Comparison of ENCODE assay signal across 8 cellular contexts in genomic region chr11:66467756-66468155, GRCh38. TPM values are rescaled to one million over a fixed set of nuclear protein-coding genes. Genes with fewer than 3 reads are reported as not detected.
DNase-seq lines count a peak whose midpoint lies in the region; ATAC-seq, FAIRE-seq and TF ChIP-seq lines count a peak whose summit lies in the region.

No MANE protein-coding gene starts in this region.

- H3K36me3 Mint-ChIP-seq in memory B cell: no peaks in the 10 kb centered on the region

- DNase-seq in NCI-H510A (lab: John Stamatoyannopoulos, UW) (peak; percentile 47), NCI-H510A treated with DMSO at 0.1 percent for 48 hours (lab: John Stamatoyannopoulos, UW) (no peak), NCI-H2196 treated with DMSO at 0.1 percent for 48 hours (lab: John Stamatoyannopoulos, UW; ENCODE audit: unreplicated experiment) (peak; percentile 64), K562 (ENCODE audit: extremely low read depth in 1 of 4, low spot score in 3 of 4) (no peak), memory B cell (ENCODE audit: low spot score in 2 of 2) (no peak), uterus (peak in 1 of 2 donors; percentile 44)

- H2AFZ ChIP-seq in K562 (ENCODE audit: low read depth, low read length): peak overlapping the region; percentile 74

- H3K79me2 ChIP-seq in K562 (ENCODE audit: control insufficient read depth, insufficient read depth, low read length): no peaks in the 10 kb centered on the region

- H3K9me1 ChIP-seq in K562 (ENCODE audit: control insufficient read depth, insufficient read depth, low read length): no peaks in the 10 kb centered on the region

- no peak for FAIRE-seq in K562 (lab: Jason Lieb, UNC)

- peak overlapping the region; percentile 85 for H3K4me3 Mint-ChIP-seq in memory B cell

- no peak for TF ChIP-seq RAD21 in K562 (CRISPR knock-in tag; conservative IDR thresholded peaks at IDR 0.05 in 1 of 2, IDR thresholded peaks at IDR 0.05 in 1 of 2)

- no peaks in the 10 kb centered on the region for H3K9me3 Mint-ChIP-seq in memory B cell

- H3K27ac ChIP-seq in K562 (ENCODE audit: extremely low read depth, low read depth, low read length) (no peak overlapping the region), uterus (peak overlapping the region in 1 of 2 donors; percentile 85)

- peak overlapping the region in 1 of 2 experiments; percentile 83; a peak in 1 of 4 replicates for H3K9ac ChIP-seq in K562 (ENCODE audit: insufficient read depth in 1 of 2, low read depth in 2 of 2, low read length in 2 of 2)

- CTCF ChIA-PET in K562 (lab: Yijun Ruan, JAX; ENCODE audit: low intra/inter-chr PET ratio): no interaction called here

- TF ChIP-seq CTCF in K562 (IDR thresholded peaks at IDR 0.05 in 2 of 3, conservative IDR thresholded peaks at IDR 0.05 in 1 of 3; ENCODE audit: insufficient read depth in 2 of 3, low read depth in 1 of 3, low read length in 3 of 3) (no peak), uterus (IDR thresholded peaks at IDR 0.05) (no peak)

- H3K4me3 ChIP-seq in K562: peak overlapping the region; percentile 56; the same call in 1 of the 2 replicates
- H3K4me3 ChIP-seq in uterus: peak overlapping the region; percentile 72 to 75

- TF ChIP-seq EP300 in K562 (IDR thresholded peaks at IDR 0.05; ENCODE audit: low read length): no peak

- WGBS in K562 (ENCODE audit: insufficient coverage, low coverage, missing lambda C conversion rate): 54% methylated on average over 6 of the region's 6 CpGs

- in situ Hi-C loops in K562 (cut with MboI): no loop called here

- peak overlapping the region; percentile 80 for H3K27ac Mint-ChIP-seq in memory B cell

- TF ChIP-seq POLR2A in K562 (conservative IDR thresholded peaks at IDR 0.05): no peak
- TF ChIP-seq POLR2A in uterus (IDR thresholded peaks at IDR 0.05): no peak

- POLR2A ChIA-PET in K562 (lab: Yijun Ruan, JAX): interaction anchor here (0.7 to 2.6 kb wide), 4 partner anchors 12 to 850 kb away, joined by 3 to 18 read pairs (median 8); partner anchors contain the start of gene DPP3

- intact Hi-C loops in K562 (cut with micrococcal nuclease): no loop called here
- intact Hi-C loops in uterus (cut with DNase I; ENCODE audit: low total_unique reads): no loop called here

- ATAC-seq in K562 (no peak), memory B cell (ENCODE audit: low read depth) (no peak), GM19324 (IDR thresholded peaks at IDR 0.05; ENCODE audit: low FRiP score, unreplicated experiment) (no peak), GM18511 (IDR thresholded peaks at IDR 0.05; ENCODE audit: unreplicated experiment) (no peak)

- peak overlapping the region; percentile 69; the same call in 1 of the 2 replicates for H3K4me2 ChIP-seq in K562 (ENCODE audit: insufficient read depth, low read length)

- H3K9me3 ChIP-seq in K562 (replicated peaks; ENCODE audit: control insufficient read depth, insufficient read depth, low read depth, low read length) (no peaks in the 10 kb centered on the region), uterus (no peaks in the 10 kb centered on the region)

- TSS peak; percentile 75 for BruUV-seq in K562 (replicated peaks; lab: Mats Ljungman, UMichigan)

- peaks cover 6% of the 10 kb centered on the region; the same call in 1 of the 2 replicates for H4K20me1 ChIP-seq in K562 (replicated peaks; ENCODE audit: control insufficient read depth, insufficient read depth, low read length)

- H3K4me1 Mint-ChIP-seq in memory B cell: peaks cover 22% of the 10 kb centered on the region

- no peaks in the 10 kb centered on the region for H3K27me3 Mint-ChIP-seq in memory B cell

- peaks cover 3% of the 10 kb centered on the region; the same call in 1 of the 3 replicates for H3K36me3 ChIP-seq in K562 (ENCODE audit: control insufficient read depth, insufficient read depth, low read length)
- H3K36me3 ChIP-seq in uterus: no peaks in the 10 kb centered on the region

- no peaks in the 10 kb centered on the region for H3K27me3 ChIP-seq in K562 (ENCODE audit: control insufficient read depth in 2 of 2, insufficient read depth in 2 of 2, low read length in 2 of 2)
- no peaks in the 10 kb centered on the region for H3K27me3 ChIP-seq in uterus

- H3K4me1 ChIP-seq in K562 (replicated peaks in 1 of 2; ENCODE audit: control insufficient read depth in 2 of 2, insufficient read depth in 2 of 2, low read length in 2 of 2) (peaks cover 0 to 24% of the 10 kb centered on the region in 2 experiments; a peak in 3 of 5 replicates), uterus (peaks cover 0 to 6% of the 10 kb centered on the region in 2 donors)

RNA-seq across cellular contexts. Expression of gene PELI3, which starts 1.1 kb away (rescaled TPM):
- total RNA-seq in K562 (2011; cell fraction: chromatin; rRNA removed; ENCODE audit: low replicate concordance): 7.3 and 22.6 TPM in 2 replicates
- 11.1 and 15.2 TPM in 2 replicates for total RNA-seq in K562 (2011; cell fraction: nucleolus; rRNA removed)
- total RNA-seq in K562 (2011; cell fraction: nucleoplasm; rRNA removed): 8.5 and 9.1 TPM in 2 replicates
- total RNA-seq in K562 (2014; rRNA removed): 3.3 and 5.0 TPM in 2 replicates
- 1.3 and 1.9 TPM in 2 replicates for total RNA-seq in K562 (2014; rRNA removed; fragmentation: Illumina TruSeq; extraction: Trizol)
- 3.2 and 3.4 TPM in 2 replicates for total RNA-seq in K562 (2015; rRNA removed; fragmentation: Illumina TruSeq; extraction: Trizol)
- total RNA-seq in K562 (2021): 4.0 and 4.2 TPM in 2 replicates
- polyA plus RNA-seq in K562 (2011; rRNA removed): 1.4 and 1.6 TPM in 2 replicates
- 1.6 and 3.4 TPM in 2 replicates for polyA plus RNA-seq in K562 (2011; cell fraction: cytosol; rRNA removed)
- 2.8 and 5.6 TPM in 2 replicates for polyA plus RNA-seq in K562 (2011; cell fraction: nucleus; rRNA removed)
- 2.7 and 4.4 TPM in 2 replicates for polyA plus RNA-seq in K562 (2012)
- 1.9 and 3.3 TPM in 2 replicates for polyA plus RNA-seq in K562 (2014; fragmentation: Illumina TruSeq; extraction: Trizol)
- polyA plus RNA-seq in K562 (2014; fragmentation: Nextera tagmentation; extraction: Ambion mirVana): under 1 TPM; 0.17 to 0.46 TPM
- polyA plus RNA-seq in K562 (2014; rRNA removed): 2.4 and 2.6 TPM in 2 replicates
- polyA minus RNA-seq in K562 (2011; rRNA and poly(A)+ RNA removed): 2.6 and 4.2 TPM in 2 replicates
- 1.3 and 4.4 TPM in 2 replicates for polyA minus RNA-seq in K562 (2011; cell fraction: cytosol; rRNA and poly(A)+ RNA removed)
- polyA minus RNA-seq in K562 (2011; cell fraction: nucleus; rRNA and poly(A)+ RNA removed): 6.1 and 6.7 TPM in 2 replicates
- total RNA-seq in uterus: 10 to 100 TPM; 13.8 to 35.0 (median 24.0) TPM

RNA-seq across cellular contexts. Expression of gene DPP3, which starts 12.5 kb away (rescaled TPM):
- total RNA-seq in K562 (2011; cell fraction: chromatin; rRNA removed; ENCODE audit: low replicate concordance): 31.7 and 93.6 TPM in 2 replicates
- 79.4 and 87.0 TPM in 2 replicates for total RNA-seq in K562 (2011; cell fraction: nucleolus; rRNA removed)
- 33.9 and 47.9 TPM in 2 replicates for total RNA-seq in K562 (2011; cell fraction: nucleoplasm; rRNA removed)
- total RNA-seq in K562 (2014; rRNA removed) (69.2 and 115 TPM in 2 replicates), K562 (2014; rRNA removed; fragmentation: Illumina TruSeq; extraction: Trizol) (24.2 and 35.1 TPM in 2 replicates), K562 (2015; rRNA removed; fragmentation: Illumina TruSeq; extraction: Trizol) (45.0 and 50.2 TPM in 2 replicates), K562 (2021) (59.4 and 66.3 TPM in 2 replicates), uterus (10 to 100 TPM in 2 of 4 donors, 1 to 10 TPM in 2; 2.1 to 14.1 (median 8.7) TPM)
- polyA plus RNA-seq in K562 (2011; rRNA removed) (33.0 and 47.6 TPM in 2 replicates), K562 (2014; fragmentation: Illumina TruSeq; extraction: Trizol) (45.0 and 61.6 TPM in 2 replicates), K562 (2014; fragmentation: Nextera tagmentation; extraction: Ambion mirVana) (1 to 10 TPM; 3.7 to 6.2 TPM), K562 (2014; rRNA removed) (43.3 and 56.3 TPM in 2 replicates)
- polyA plus RNA-seq in K562 (2011; cell fraction: cytosol; rRNA removed): 35.9 and 62.9 TPM in 2 replicates
- 77.2 and 136 TPM in 2 replicates for polyA plus RNA-seq in K562 (2011; cell fraction: nucleus; rRNA removed)
- 51.4 and 57.3 TPM in 2 replicates for polyA plus RNA-seq in K562 (2012)
- 42.3 and 51.5 TPM in 2 replicates for polyA minus RNA-seq in K562 (2011; rRNA and poly(A)+ RNA removed)
- polyA minus RNA-seq in K562 (2011; cell fraction: cytosol; rRNA and poly(A)+ RNA removed): 58.5 and 65.1 TPM in 2 replicates
- 42.8 and 46.9 TPM in 2 replicates for polyA minus RNA-seq in K562 (2011; cell fraction: nucleus; rRNA and poly(A)+ RNA removed)

RNA-seq across cellular contexts. Expression of gene MRPL11, which starts 29.1 kb away (rescaled TPM):
- total RNA-seq in K562 (2011; cell fraction: chromatin; rRNA removed; ENCODE audit: low replicate concordance): 9.4 and 12.2 TPM in 2 replicates
- 16.2 and 19.7 TPM in 2 replicates for total RNA-seq in K562 (2011; cell fraction: nucleolus; rRNA removed)
- 14.8 and 21.9 TPM in 2 replicates for total RNA-seq in K562 (2011; cell fraction: nucleoplasm; rRNA removed)
- total RNA-seq in K562 (2014; rRNA removed): 135 and 148 TPM in 2 replicates
- total RNA-seq in K562 (2014; rRNA removed; fragmentation: Illumina TruSeq; extraction: Trizol): 75.0 and 81.4 TPM in 2 replicates
- total RNA-seq in K562 (2015; rRNA removed; fragmentation: Illumina TruSeq; extraction: Trizol): 88.3 and 91.2 TPM in 2 replicates
- 133 and 148 TPM in 2 replicates for total RNA-seq in K562 (2021)
- 97.6 and 100 TPM in 2 replicates for polyA plus RNA-seq in K562 (2011; rRNA removed)
- 83.4 and 86.1 TPM in 2 replicates for polyA plus RNA-seq in K562 (2011; cell fraction: cytosol; rRNA removed)
- 50.6 and 52.0 TPM in 2 replicates for polyA plus RNA-seq in K562 (2011; cell fraction: nucleus; rRNA removed)
- polyA plus RNA-seq in K562 (2012): 95.1 and 124 TPM in 2 replicates
- 91.9 and 103 TPM in 2 replicates for polyA plus RNA-seq in K562 (2014; fragmentation: Illumina TruSeq; extraction: Trizol)
- polyA plus RNA-seq in K562 (2014; fragmentation: Nextera tagmentation; extraction: Ambion mirVana): 10 to 100 TPM; 33.0 to 43.5 TPM
- polyA plus RNA-seq in K562 (2014; rRNA removed): 173 and 208 TPM in 2 replicates
- 34.7 and 39.4 TPM in 2 replicates for polyA minus RNA-seq in K562 (2011; rRNA and poly(A)+ RNA removed)
- polyA minus RNA-seq in K562 (2011; cell fraction: cytosol; rRNA and poly(A)+ RNA removed): 22.9 and 23.3 TPM in 2 replicates
- polyA minus RNA-seq in K562 (2011; cell fraction: nucleus; rRNA and poly(A)+ RNA removed): 3.2 and 6.6 TPM in 2 replicates
- 10 to 100 TPM; 28.7 to 57.9 (median 33.4) TPM for total RNA-seq in uterus

RNA-seq across cellular contexts. Expression of gene BBS1, which starts 42.7 kb away (rescaled TPM):
- total RNA-seq in K562 (2011; cell fraction: chromatin; rRNA removed; ENCODE audit: low replicate concordance): 86.7 and 157 TPM in 2 replicates
- 79.0 and 82.0 TPM in 2 replicates for total RNA-seq in K562 (2011; cell fraction: nucleolus; rRNA removed)
- total RNA-seq in K562 (2011; cell fraction: nucleoplasm; rRNA removed): 71.9 and 81.3 TPM in 2 replicates
- 12.0 and 14.6 TPM in 2 replicates for total RNA-seq in K562 (2014; rRNA removed)
- total RNA-seq in K562 (2014; rRNA removed; fragmentation: Illumina TruSeq; extraction: Trizol): 8.3 and 9.0 TPM in 2 replicates
- 9.6 and 10.9 TPM in 2 replicates for total RNA-seq in K562 (2015; rRNA removed; fragmentation: Illumina TruSeq; extraction: Trizol)
- 12.5 and 15.2 TPM in 2 replicates for total RNA-seq in K562 (2021)
- 12.1 and 18.8 TPM in 2 replicates for polyA plus RNA-seq in K562 (2011; rRNA removed)
- polyA plus RNA-seq in K562 (2011; cell fraction: cytosol; rRNA removed): 12.9 and 13.3 TPM in 2 replicates
- polyA plus RNA-seq in K562 (2011; cell fraction: nucleus; rRNA removed): 49.5 and 74.6 TPM in 2 replicates
- 9.3 and 22.4 TPM in 2 replicates for polyA plus RNA-seq in K562 (2012)
- 12.3 and 12.7 TPM in 2 replicates for polyA plus RNA-seq in K562 (2014; fragmentation: Illumina TruSeq; extraction: Trizol)
- polyA plus RNA-seq in K562 (2014; fragmentation: Nextera tagmentation; extraction: Ambion mirVana): 10 to 100 TPM; 11.1 to 11.3 TPM
- polyA plus RNA-seq in K562 (2014; rRNA removed): 11.4 and 19.8 TPM in 2 replicates
- polyA minus RNA-seq in K562 (2011; rRNA and poly(A)+ RNA removed): 15.0 and 17.2 TPM in 2 replicates
- polyA minus RNA-seq in K562 (2011; cell fraction: cytosol; rRNA and poly(A)+ RNA removed): 8.0 and 16.0 TPM in 2 replicates
- 32.0 and 34.5 TPM in 2 replicates for polyA minus RNA-seq in K562 (2011; cell fraction: nucleus; rRNA and poly(A)+ RNA removed)
- 10 to 100 TPM; 32.1 to 84.4 (median 56.8) TPM for total RNA-seq in uterus

RNA-seq across cellular contexts. Expression of gene NPAS4, which starts 46.9 kb away (rescaled TPM):
- not detected in 2 replicates for total RNA-seq in K562 (2011; cell fraction: chromatin; rRNA removed; ENCODE audit: low replicate concordance)
- not detected in 2 replicates for total RNA-seq in K562 (2011; cell fraction: nucleolus; rRNA removed)
- total RNA-seq in K562 (2011; cell fraction: nucleoplasm; rRNA removed): not detected in 2 replicates
- total RNA-seq in K562 (2014; rRNA removed): not detected in 2 replicates
- total RNA-seq in K562 (2014; rRNA removed; fragmentation: Illumina TruSeq; extraction: Trizol): not detected in 2 replicates
- total RNA-seq in K562 (2015; rRNA removed; fragmentation: Illumina TruSeq; extraction: Trizol): not detected in 2 replicates
- total RNA-seq in K562 (2021): not detected in 2 replicates
- not detected in 2 replicates for polyA plus RNA-seq in K562 (2011; rRNA removed)
- polyA plus RNA-seq in K562 (2011; cell fraction: cytosol; rRNA removed): 0.01 TPM in 1 of 2 replicates, not detected in the other
- not detected in 2 replicates for polyA plus RNA-seq in K562 (2011; cell fraction: nucleus; rRNA removed)
- polyA plus RNA-seq in K562 (2012): not detected in 2 replicates
- not detected in 2 replicates for polyA plus RNA-seq in K562 (2014; fragmentation: Illumina TruSeq; extraction: Trizol)
- polyA plus RNA-seq in K562 (2014; fragmentation: Nextera tagmentation; extraction: Ambion mirVana): not detected
- not detected in 2 replicates for polyA plus RNA-seq in K562 (2014; rRNA removed)
- polyA minus RNA-seq in K562 (2011; rRNA and poly(A)+ RNA removed): not detected in 2 replicates
- not detected in 2 replicates for polyA minus RNA-seq in K562 (2011; cell fraction: cytosol; rRNA and poly(A)+ RNA removed)
- not detected in 2 replicates for polyA minus RNA-seq in K562 (2011; cell fraction: nucleus; rRNA and poly(A)+ RNA removed)
- 10 to 100 TPM in 1 of 4 donors, 1 to 10 TPM in 1, under 1 TPM in 1, not detected in 1; 0.97 to 12.6 (median 1.5) TPM for total RNA-seq in uterus

Comparison
In these comparisons a context has a peak if more than half of its experiments do, and no peak if none do; other contexts are left out.
1. DNase-seq: peak in NCI-H510A (single experiment) and NCI-H2196 treated with DMSO at 0.1 percent for 48 hours (single experiment); none in NCI-H510A treated with DMSO at 0.1 percent for 48 hours (single experiment), K562 (0 of 4) and memory B cell (0 of 2).